In genomic region chr4:87005690-87006461, GRCh38 we compare ENCODE assay signal across 7 cellular contexts.
DNase-seq lines count a peak whose midpoint lies in the region; ATAC-seq, FAIRE-seq and TF ChIP-seq lines count a peak whose summit lies in the region.

No MANE protein-coding gene starts in this region.

- no peak overlapping the region for H4K8ac ChIP-seq in mesendoderm (ENCODE audit: low read depth, low read length)

- H3K4ac ChIP-seq in mesendoderm (ENCODE audit: low read depth, low read length) = no peak overlapping the region

- H3K79me1 ChIP-seq in mesendoderm (ENCODE audit: low read length) = peaks cover 2% of the 10 kb centered on the region

- no peak overlapping the region for H2BK5ac ChIP-seq in mesendoderm (ENCODE audit: low read length)

- no peak overlapping the region for H2BK15ac ChIP-seq in mesendoderm (replicated peaks; ENCODE audit: low read depth)

- peak overlapping the region; percentile 81 for H3K56ac ChIP-seq in mesendoderm (ENCODE audit: low read length)

- no peaks in the 10 kb centered on the region for H3K27me3 Mint-ChIP-seq in stimulated activated naive CD8-positive, alpha-beta T cell treated with anti-CD3 and anti-CD28 coated beads, Interleukin-15, amount 100 ng/mL, for 72 hours

- no peak overlapping the region for H2AK5ac ChIP-seq in mesendoderm (ENCODE audit: low read length)

- H3K4me2 ChIP-seq in mesendoderm (ENCODE audit: low read length) = peak overlapping the region; percentile 2

- H3K79me2 ChIP-seq in mesendoderm (ENCODE audit: control insufficient read depth, insufficient read depth, low read length) = peaks cover 27% of the 10 kb centered on the region

- H3K36me3 ChIP-seq in SK-N-MC (ENCODE audit: insufficient read depth, low read length) (no peaks in the 10 kb centered on the region), mesendoderm (ENCODE audit: control insufficient read depth, insufficient read depth, low read length) (no peaks in the 10 kb centered on the region)

- no peak overlapping the region for H3K18ac ChIP-seq in mesendoderm (ENCODE audit: low read length)

- H3K27ac ChIP-seq in SK-N-MC (peak overlapping the region; percentile 29; the same call in 1 of the 2 replicates), caudate nucleus (ENCODE audit: low read depth, low read length) (peak overlapping the region; percentile 97), mesendoderm (ENCODE audit: low read depth, low read length) (no peak overlapping the region)

- peak overlapping the region; percentile 93 to 98 for H3K4me3 Mint-ChIP-seq in stimulated activated naive CD8-positive, alpha-beta T cell treated with anti-CD3 and anti-CD28 coated beads, Interleukin-15, amount 100 ng/mL, for 72 hours

- no peak overlapping the region for H2BK120ac ChIP-seq in mesendoderm (ENCODE audit: low read depth, low read length)

- H4K5ac ChIP-seq in mesendoderm (ENCODE audit: low read length) = no peak overlapping the region

- H3K9ac ChIP-seq in SK-N-MC (ENCODE audit: insufficient read length) (peak overlapping the region; percentile 62), mesendoderm (ENCODE audit: low read length) (peak overlapping the region; percentile 70)

- no peak overlapping the region for H3K23ac ChIP-seq in mesendoderm (ENCODE audit: low read length)

- DNase-seq in SK-N-MC (ENCODE audit: low read depth, low spot score) (no peak), caudate nucleus (lab: John Stamatoyannopoulos, UW) (peak in 11 of 61 donors; percentile 1 to 28 (median 11)), mesendoderm (peak; percentile 59), D721Med (ENCODE audit: insufficient read length, low spot score) (no peak)
- peak; percentile 52 to 62 for DNase-seq in stimulated activated naive CD8-positive, alpha-beta T cell treated with anti-CD3 and anti-CD28 coated beads, Interleukin-15, amount 100 ng/mL, for 72 hours

- H3K9me3 Mint-ChIP-seq in stimulated activated naive CD8-positive, alpha-beta T cell treated with anti-CD3 and anti-CD28 coated beads, Interleukin-15, amount 100 ng/mL, for 72 hours = no peaks in the 10 kb centered on the region

- no CpG with 5 or more reads among the region's 16 CpGs for whole genome bisulfite sequencing in mesendoderm (ENCODE audit: extremely low coverage, insufficient coverage, low lambda C conversion rate)

- peaks cover 51% of the 10 kb centered on the region for H3K4me1 Mint-ChIP-seq in stimulated activated naive CD8-positive, alpha-beta T cell treated with anti-CD3 and anti-CD28 coated beads, Interleukin-15, amount 100 ng/mL, for 72 hours

- ATAC-seq in GM18502 (IDR thresholded peaks at IDR 0.05; ENCODE audit: poor library complexity, unreplicated experiment) = peak; percentile 23
- ATAC-seq in HG03060 (IDR thresholded peaks at IDR 0.05; ENCODE audit: low read depth, unreplicated experiment) = peak; percentile 21
- ATAC-seq in stimulated activated naive CD8-positive, alpha-beta T cell treated with anti-CD3 and anti-CD28 coated beads, Interleukin-15, amount 100 ng/mL, for 72 hours = peak; percentile 19

- H3K9me3 ChIP-seq in SK-N-MC (ENCODE audit: low read depth, low read length) = no peaks in the 10 kb centered on the region

- H3K4me3 ChIP-seq in SK-N-MC (peak overlapping the region; percentile 96), mesendoderm (ENCODE audit: low read length) (no peak overlapping the region)

- H3K27me3 ChIP-seq in mesendoderm (ENCODE audit: insufficient read depth, low read length, poor library complexity) = no peaks in the 10 kb centered on the region

- H3K4me1 ChIP-seq in mesendoderm (ENCODE audit: control insufficient read depth, low read depth, low read length) = peaks cover 11% of the 10 kb centered on the region

- no peak for TF ChIP-seq CTCF in D721Med (IDR thresholded peaks at IDR 0.05; ENCODE audit: insufficient read depth, missing control alignments)

- FAIRE-seq in D721Med (lab: Jason Lieb, UNC) = no peak

- peak overlapping the region; percentile 99 for H3K27ac Mint-ChIP-seq in stimulated activated naive CD8-positive, alpha-beta T cell treated with anti-CD3 and anti-CD28 coated beads, Interleukin-15, amount 100 ng/mL, for 72 hours

Comparison
In these comparisons a context has a peak if more than half of its experiments do, and no peak if none do; other contexts are left out.
1. DNase-seq: peak in mesendoderm (single experiment) and stimulated activated naive CD8-positive, alpha-beta T cell treated with anti-CD3 and anti-CD28 coated beads, Interleukin-15, amount 100 ng/mL, for 72 hours (2 of 2); none in SK-N-MC (single experiment) and D721Med (single experiment).
2. Peak in every context shown above with its lines, with median percentiles within 50 percentile points of each other: ATAC-seq.